In the genomic region with DNA sequence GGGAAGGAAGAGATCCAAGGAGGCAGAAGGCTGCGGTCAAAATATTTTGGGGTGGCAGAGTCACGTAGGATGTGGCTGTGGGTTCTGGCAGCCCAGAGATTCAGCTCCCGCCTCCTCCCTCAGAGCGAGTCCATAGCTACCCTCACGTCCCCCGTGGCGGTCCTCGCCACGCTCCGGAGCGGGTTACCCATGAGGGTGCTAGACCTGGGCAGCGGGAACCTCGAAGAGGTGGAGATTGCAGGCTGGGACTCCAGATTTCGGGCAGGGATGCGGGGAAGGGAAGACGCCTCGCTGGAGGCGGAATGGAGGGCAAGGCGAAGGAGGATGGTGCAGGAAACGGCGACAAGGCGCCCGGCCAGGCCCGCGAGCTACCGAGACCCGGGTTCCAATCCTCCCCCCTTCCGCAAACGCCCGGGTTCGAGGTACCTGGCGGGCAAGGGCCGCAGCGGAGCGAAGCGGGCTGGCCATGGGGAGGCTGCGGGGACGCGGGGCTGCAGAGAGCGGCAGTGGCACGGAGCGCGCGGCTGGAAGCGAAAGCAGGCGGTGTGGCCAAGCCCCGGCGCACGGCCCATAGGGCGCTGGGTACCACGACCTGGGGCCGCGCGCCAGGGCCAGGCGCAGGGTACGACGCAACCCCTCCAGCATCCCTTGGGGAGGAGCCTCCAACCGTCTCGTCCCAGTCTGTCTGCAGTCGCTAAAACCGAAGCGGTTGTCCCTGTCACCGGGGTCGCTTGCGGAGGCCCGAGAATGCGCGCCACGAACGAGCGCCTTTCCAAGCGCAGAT, we compare ENCODE assay signal across 8 cellular contexts. TPM values are rescaled to one million over a fixed set of nuclear protein-coding genes. Genes with fewer than 3 reads are reported as not detected.
A peak's percentile ranks its signal among the peaks of the same experiment; 100 is the strongest.
DNase-seq lines count a peak whose midpoint lies in the region; ATAC-seq and TF ChIP-seq lines count a peak whose summit lies in the region.

No MANE protein-coding gene starts in this region.

- POLR2A ChIA-PET in RWPE1 (lab: Yijun Ruan, JAX; ENCODE audit: low non-redundant PET): no interaction called here

- H3K4me2 ChIP-seq in mammary epithelial cell (ENCODE audit: insufficient read depth, low read depth, low read length): peak overlapping the region; percentile 70

- H3K27me3 ChIP-seq in mammary epithelial cell (ENCODE audit: insufficient read depth, low read length): no peaks in the 10 kb centered on the region

- TF ChIP-seq CTCF in mammary epithelial cell (conservative IDR thresholded peaks at IDR 0.05 in 1 of 2, IDR thresholded peaks at IDR 0.05 in 1 of 2; ENCODE audit: extremely low read depth in 1 of 2, insufficient read depth in 1 of 2, low read depth in 1 of 2, low read length in 2 of 2) (no peak), RWPE1 (conservative IDR thresholded peaks at IDR 0.05; ENCODE audit: low read depth) (no peak)

- WGBS in mammary epithelial cell (ENCODE audit: low coverage, missing lambda C conversion rate): 5% methylated on average over 34 of the region's 72 CpGs

- H3K79me2 ChIP-seq in mammary epithelial cell (ENCODE audit: insufficient read depth, low read length): no peaks in the 10 kb centered on the region

- H3K27ac ChIP-seq in mammary epithelial cell (ENCODE audit: insufficient read depth, low read depth, low read length) (no peak overlapping the region), skin epidermis (peak overlapping the region in 13 of 21 experiments; percentile 4 to 76 (median 53)), RWPE1 (no peak overlapping the region)

- no peaks in the 10 kb centered on the region for H3K36me3 ChIP-seq in mammary epithelial cell (ENCODE audit: insufficient read depth, low read length)

- in situ Hi-C loops in mammary epithelial cell (cut with MboI; ENCODE audit: low sequenced_read_pairs in 2 of 2): no loop called here

- DNase-seq in NCI-H748 (lab: John Stamatoyannopoulos, UW; ENCODE audit: unreplicated experiment) (peak; percentile 37), NCI-H748 treated with DMSO at 0.1 percent for 48 hours (lab: John Stamatoyannopoulos, UW) (no peak), mammary epithelial cell (peak; percentile 40), iris pigment epithelial cell (ENCODE audit: low read depth) (peak; percentile 55), pons (ENCODE audit: low spot score) (no peak), RWPE1 (ENCODE audit: low spot score) (no peak)

- peaks cover 21% of the 10 kb centered on the region for H3K4me1 ChIP-seq in mammary epithelial cell (ENCODE audit: insufficient read depth, low read length)

- H4K20me1 ChIP-seq in mammary epithelial cell (ENCODE audit: insufficient read depth, low read length): no peaks in the 10 kb centered on the region

- ATAC-seq in HG03520 (IDR thresholded peaks at IDR 0.05; ENCODE audit: unreplicated experiment): peak; percentile 43

- intact Hi-C loops in mammary epithelial cell (cut with micrococcal nuclease): no loop called here

- dilution Hi-C loops in mammary epithelial cell (cut with HindIII; ENCODE audit: low sequenced_read_pairs): no loop called here

- BruUV-seq in mammary epithelial cell (replicated peaks; lab: Mats Ljungman, UMichigan): no TSS peak

- H3K9me3 ChIP-seq in mammary epithelial cell (replicated peaks; ENCODE audit: insufficient read depth, low read length): no peaks in the 10 kb centered on the region

- H3K9ac ChIP-seq in mammary epithelial cell (ENCODE audit: insufficient read depth, low read length): no peak overlapping the region

- H3K4me3 ChIP-seq in mammary epithelial cell (replicated peaks in 1 of 3; ENCODE audit: insufficient read depth in 1 of 3, low read depth in 2 of 3, low read length in 3 of 3): peak overlapping the region; percentile 48 to 72 (median 63)
- peak overlapping the region; percentile 32 to 55 (median 50) for H3K4me3 ChIP-seq in skin epidermis

- CTCF ChIA-PET in mammary epithelial cell (lab: Charles Lee; ENCODE audit: low non-redundant PET) (no interaction called here), RWPE1 (lab: Yijun Ruan, JAX) (interaction anchor here (0.6 kb wide), 1 partner anchor 233 kb away, joined by 3 read pairs; no protein-coding TSS in a partner anchor)

- H2AFZ ChIP-seq in mammary epithelial cell (ENCODE audit: low read depth, low read length): peak overlapping the region; percentile 75

RNA-seq across cellular contexts. Expression of gene BCAT1, which starts 46.2 kb away (rescaled TPM):
- total RNA-seq in mammary epithelial cell: 10 to 100 TPM in 1 of 2 donors, 1 to 10 TPM in 1; 5.8 to 35.5 TPM
- 2.6 TPM for polyA plus RNA-seq in mammary epithelial cell
- polyA minus RNA-seq in mammary epithelial cell: 31.8 TPM

Comparison
In these comparisons a context has a peak if more than half of its experiments do, and no peak if none do; other contexts are left out.
1. DNase-seq: peak in NCI-H748 (single experiment), mammary epithelial cell (single experiment) and iris pigment epithelial cell (single experiment); none in NCI-H748 treated with DMSO at 0.1 percent for 48 hours (single experiment), pons (single experiment) and RWPE1 (single experiment).
2. H3K27ac ChIP-seq: peak in skin epidermis (13 of 21); none in mammary epithelial cell (single experiment) and RWPE1 (single experiment).